Comparison of ENCODE assay signal across 20 cellular contexts in genomic region chr20:60001027-60001567, GRCh38. TPM values are rescaled to one million over a fixed set of nuclear protein-coding genes. Genes with fewer than 3 reads are reported as not detected.
DNase-seq lines count a peak whose midpoint lies in the region; ATAC-seq and TF ChIP-seq lines count a peak whose summit lies in the region.
"Had no signal": no experiment of that assay in that cellular context is flagged by ENCODE, and none has a peak within 500 bp of the region (broad histone marks: within the 10 kb centered on the region; RNA-seq: fewer than 3 reads in every experiment).

No MANE protein-coding gene starts in this region.

- intact Hi-C loops in left lung (cut with DNase I): no loop called here

- H3K4me1 ChIP-seq in adipocyte (ENCODE audit: control insufficient read depth, insufficient read depth, low read length): peaks cover 15% of the 10 kb centered on the region
- H3K4me1 ChIP-seq in left lung: no peaks in the 10 kb centered on the region
- H3K4me1 ChIP-seq: prostate gland, tibial artery had no signal

- H3K9me3 ChIP-seq in adipocyte (ENCODE audit: control insufficient read depth, low read length): no peaks in the 10 kb centered on the region
- no peaks in the 10 kb centered on the region for H3K9me3 ChIP-seq in left lung
- H3K9me3 ChIP-seq: prostate gland, tibial artery had no signal

- ATAC-seq in HG02870 (IDR thresholded peaks at IDR 0.05; ENCODE audit: unreplicated experiment) (no peak), left lung (no peak)
- ATAC-seq: left colon had no signal

- H3K9me3 Mint-ChIP-seq in nephron progenitor cell: no peaks in the 10 kb centered on the region
- no peaks in the 10 kb centered on the region for H3K9me3 Mint-ChIP-seq in T-helper 2 cell treated with Interferon-gamma antibody and Interleukin-4, amounts not matched to agents 5 μg/mL and 100 μg/mL, for 36 hours

- TF ChIP-seq CTCF in nephron progenitor cell (IDR thresholded peaks at IDR 0.05): no peak
- no peak for TF ChIP-seq CTCF in left lung (IDR thresholded peaks at IDR 0.05)

- H3K36me3 ChIP-seq in adipocyte (ENCODE audit: control insufficient read depth, insufficient read depth, low read length, severe bottlenecking) (no peaks in the 10 kb centered on the region), left lung (no peaks in the 10 kb centered on the region)
- H3K36me3 ChIP-seq: prostate gland, tibial artery had no signal

- H3K9ac ChIP-seq in adipocyte (ENCODE audit: low read length): no peak overlapping the region

- peaks cover 9% of the 10 kb centered on the region for H3K27me3 ChIP-seq in adipocyte (replicated peaks; ENCODE audit: control insufficient read depth, insufficient read depth, low read length)
- H3K27me3 ChIP-seq in left lung: no peaks in the 10 kb centered on the region
- H3K27me3 ChIP-seq: tibial artery had no signal

- H3K27ac ChIP-seq in left lung: no peak overlapping the region
- H3K27ac ChIP-seq: prostate gland, RWPE1, skin epidermis, tibial artery had no signal

- no peaks in the 10 kb centered on the region for H3K36me3 Mint-ChIP-seq in nephron progenitor cell (ENCODE audit: low read depth)
- H3K36me3 Mint-ChIP-seq in T-helper 2 cell treated with Interferon-gamma antibody and Interleukin-4, amounts not matched to agents 5 μg/mL and 100 μg/mL, for 36 hours (ENCODE audit: low read depth): no peaks in the 10 kb centered on the region

- DNase-seq in EH (ENCODE audit: low read depth) (peak; percentile 20), M059J (ENCODE audit: low read depth) (peak; percentile 36), adipocyte (ENCODE audit: low read depth) (no peak), nephron progenitor cell (no peak), left lung (no peak)
- DNase-seq in T-helper 2 cell treated with Interferon-gamma antibody and Interleukin-4, amounts not matched to agents 5 μg/mL and 100 μg/mL, for 36 hours (ENCODE audit: low spot score): no peak
- DNase-seq: activated naive CD4-positive, alpha-beta T cell treated with anti-CD3 and anti-CD28 coated beads, Interleukin-2, amount 50 U/mL, for 16 hours; aorta; left colon; midbrain; NCI-H446 treated with DMSO at 0.1 percent for 48 hours; stimulated activated CD4-positive, alpha-beta T cell treated with anti-CD3 and anti-CD28 coated beads, Interleukin-2, amount 100 ng/mL, for 24 hours; stimulated activated naive CD4-positive, alpha-beta T cell; T1000; tibial artery had no signal

- H3K4me1 Mint-ChIP-seq in nephron progenitor cell: peaks cover 21% of the 10 kb centered on the region
- H3K4me1 Mint-ChIP-seq in T-helper 2 cell treated with Interferon-gamma antibody and Interleukin-4, amounts not matched to agents 5 μg/mL and 100 μg/mL, for 36 hours (ENCODE audit: low read depth): no peaks in the 10 kb centered on the region

- peaks cover 8% of the 10 kb centered on the region for H3K27me3 Mint-ChIP-seq in nephron progenitor cell (ENCODE audit: low read depth, poor library complexity)
- H3K27me3 Mint-ChIP-seq in T-helper 2 cell treated with Interferon-gamma antibody and Interleukin-4, amounts not matched to agents 5 μg/mL and 100 μg/mL, for 36 hours (ENCODE audit: low read depth): no peaks in the 10 kb centered on the region

- no peak overlapping the region for H3K4me3 Mint-ChIP-seq in nephron progenitor cell
- no peak overlapping the region for H3K4me3 Mint-ChIP-seq in T-helper 2 cell treated with Interferon-gamma antibody and Interleukin-4, amounts not matched to agents 5 μg/mL and 100 μg/mL, for 36 hours

- H3K27ac Mint-ChIP-seq in nephron progenitor cell: peak overlapping the region; percentile 81
- H3K27ac Mint-ChIP-seq in T-helper 2 cell treated with Interferon-gamma antibody and Interleukin-4, amounts not matched to agents 5 μg/mL and 100 μg/mL, for 36 hours: no peak overlapping the region

- H3K4me3 ChIP-seq in adipocyte (ENCODE audit: low read length): peak overlapping the region; percentile 48
- no peak overlapping the region for H3K4me3 ChIP-seq in left lung
- H3K4me3 ChIP-seq: prostate gland, skin epidermis, tibial artery had no signal

RNA-seq across cellular contexts. Expression of gene CDH26, which starts 42.9 kb away (rescaled TPM):
- 0.15 and 0.81 TPM in 2 replicates for total RNA-seq in M059J (2014; rRNA removed; shearing (Covaris generic))
- total RNA-seq in left lung: 1 to 10 TPM; 6.0 to 7.3 TPM
- total RNA-seq: glomerular endothelial cell had no signal

Comparison
In these comparisons a context has a peak if more than half of its experiments do, and no peak if none do; other contexts are left out.
1. DNase-seq: peak in EH (single experiment) and M059J (single experiment); none in adipocyte (single experiment), nephron progenitor cell (single experiment), T-helper 2 cell treated with Interferon-gamma antibody and Interleukin-4, amounts not matched to agents 5 μg/mL and 100 μg/mL, for 36 hours (single experiment) and left lung (0 of 2).